Comparison of ENCODE assay signal across 8 cellular contexts in genomic region chr5:142323480-142324376, GRCh38. TPM values are rescaled to one million over a fixed set of nuclear protein-coding genes. Genes with fewer than 3 reads are reported as not detected.
DNase-seq lines count a peak whose midpoint lies in the region; ATAC-seq and TF ChIP-seq lines count a peak whose summit lies in the region.

No MANE protein-coding gene starts in this region.

- H3K9me3 ChIP-seq in Peyer's patch (no peaks in the 10 kb centered on the region), mononuclear cell (ENCODE audit: low read depth, low read length) (no peaks in the 10 kb centered on the region)

- TF ChIP-seq CTCF in GM12865 (IDR thresholded peaks at IDR 0.05; ENCODE audit: insufficient read depth, low read depth, low read length, missing control alignments): no peak
- TF ChIP-seq CTCF in Peyer's patch (IDR thresholded peaks at IDR 0.05): no peak

- TF ChIP-seq POLR2A in Peyer's patch (IDR thresholded peaks at IDR 0.05): peak; percentile 46 to 70

- H3K27me3 ChIP-seq in Peyer's patch (no peaks in the 10 kb centered on the region), mononuclear cell (ENCODE audit: insufficient read depth, low read length) (peaks cover 92% of the 10 kb centered on the region)

- ATAC-seq in HG03520 (IDR thresholded peaks at IDR 0.05; ENCODE audit: unreplicated experiment): no peak
- no peak for ATAC-seq in GM18511 (IDR thresholded peaks at IDR 0.05; ENCODE audit: unreplicated experiment)

- H3K4me3 ChIP-seq in GM12865 (ENCODE audit: low read depth, low read length) (peak overlapping the region; percentile 63), Peyer's patch (peak overlapping the region; percentile 50 to 72 (median 59)), mononuclear cell (ENCODE audit: low read length) (peak overlapping the region; percentile 25)

- H3K36me3 ChIP-seq in Peyer's patch: no peaks in the 10 kb centered on the region

- H3K27ac ChIP-seq in Peyer's patch: peak overlapping the region; percentile 60 to 95 (median 88)

- H3K4me1 ChIP-seq in Peyer's patch (peaks cover 0 to 49% (median 10%) of the 10 kb centered on the region in 4 donors), mononuclear cell (ENCODE audit: insufficient read depth, low read length) (peaks cover 29% of the 10 kb centered on the region)

- DNase-seq in GM12865 (ENCODE audit: low read depth): no peak
- DNase-seq in Peyer's patch: peak in 2 of 3 donors; percentile 84 to 86
- DNase-seq in ecto neural progenitor cell (ENCODE audit: low spot score): peak; percentile 62
- no peak for DNase-seq in stimulated activated CD4-positive, alpha-beta T cell treated with anti-CD3 and anti-CD28 coated beads, Interleukin-4, amount 100 ng/mL, for 24 hours
- no peak for DNase-seq in DMS153 (lab: John Stamatoyannopoulos, UW)

RNA-seq across cellular contexts. Expression of gene SPRY4, which starts 1.1 kb away (rescaled TPM):
- total RNA-seq in Peyer's patch (10 to 100 TPM; 17.5 to 43.3 (median 31.5) TPM), mononuclear cell (not detected)

Comparison
In these comparisons a context has a peak if more than half of its experiments do, and no peak if none do; other contexts are left out.
1. DNase-seq: peak in Peyer's patch (2 of 3) and ecto neural progenitor cell (single experiment); none in GM12865 (single experiment), stimulated activated CD4-positive, alpha-beta T cell treated with anti-CD3 and anti-CD28 coated beads, Interleukin-4, amount 100 ng/mL, for 24 hours (single experiment) and DMS153 (single experiment).
2. RNA of gene SPRY4, which starts 1.1 kb away (total RNA-seq): 17.5 to 43.3 TPM in Peyer's patch; not detected in mononuclear cell (single experiment); every median in the first group is over 10 times any median in the second.
3. Peak in every context shown above with its lines, with median percentiles within 50 percentile points of each other: H3K4me3 ChIP-seq.